24 cellular contexts compared by ENCODE assay signal in genomic region chr1:207463571-207463970, GRCh38. TPM values are rescaled to one million over a fixed set of nuclear protein-coding genes. Genes with fewer than 3 reads are reported as not detected.
DNase-seq lines count a peak whose midpoint lies in the region; ATAC-seq and TF ChIP-seq lines count a peak whose summit lies in the region.
"Had no signal": no experiment of that assay in that cellular context is flagged by ENCODE, and none has a peak within 500 bp of the region (broad histone marks: within the 10 kb centered on the region; RNA-seq: fewer than 3 reads in every experiment).

No MANE protein-coding gene starts in this region.

- no peaks in the 10 kb centered on the region for H3K9me3 ChIP-seq in CD4-positive, alpha-beta T cell (ENCODE audit: control insufficient read depth, low read length)
- H3K9me3 ChIP-seq: SJSA1 had no signal

- intact Hi-C loops in CD4-positive, alpha-beta T cell (cut with DNase I, micrococcal nuclease), result no loop called here

- no peaks in the 10 kb centered on the region for H3K36me3 Mint-ChIP-seq in CD4-positive, alpha-beta T cell (ENCODE audit: low read depth)
- H3K36me3 Mint-ChIP-seq in memory B cell, result peaks cover 24% of the 10 kb centered on the region

- no peak for TF ChIP-seq CTCF in CD4-positive, alpha-beta T cell (IDR thresholded peaks at IDR 0.05)

- H3K27ac ChIP-seq in CD4-positive, alpha-beta T cell (ENCODE audit: low read depth, low read length), result no peak overlapping the region
- H3K27ac ChIP-seq: C4-2B, GM23248, KMS-11, SJSA1 had no signal

- CTCF ChIA-PET in CD4-positive, alpha-beta T cell (lab: Charles Lee), result interaction anchor here (0.7 kb wide), 1 partner anchor 8 kb away, joined by 3 read pairs; no protein-coding TSS in a partner anchor

- peak overlapping the region; percentile 4 for H3K27ac Mint-ChIP-seq in CD4-positive, alpha-beta T cell
- peak overlapping the region; percentile 53 for H3K27ac Mint-ChIP-seq in memory B cell

- DNase-seq in A172 (ENCODE audit: low spot score) (peak; percentile 24), OCI-M1 (lab: John Stamatoyannopoulos, UW) (peak; percentile 56), memory B cell (ENCODE audit: low spot score in 2 of 2) (no peak), GM03348 (ENCODE audit: low spot score) (no peak)
- DNase-seq in CD4-positive, alpha-beta T cell, result no peak
- DNase-seq: Calu3, H7, IMR-90, NCI-H1092, NCI-H1417 treated with DMSO at 0.1 percent for 48 hours, NCI-H1694 treated with DMSO at 0.1 percent for 48 hours, NCI-H2081, NCI-H2227 treated with DMSO at 0.1 percent for 48 hours, NCI-H526 treated with DMSO at 0.1 percent for 48 hours, Right ventricle myocardium superior, RPMI8226 had no signal

- H3K9me3 Mint-ChIP-seq in CD4-positive, alpha-beta T cell, result no peaks in the 10 kb centered on the region
- H3K9me3 Mint-ChIP-seq in memory B cell, result no peaks in the 10 kb centered on the region

- no peak overlapping the region for H3K4me3 Mint-ChIP-seq in CD4-positive, alpha-beta T cell
- H3K4me3 Mint-ChIP-seq in memory B cell, result no peak overlapping the region
- H3K4me3 Mint-ChIP-seq: B cell had no signal

- POLR2A ChIA-PET in CD4-positive, alpha-beta T cell (lab: Charles Lee), result interaction anchor here (1.1 to 1.5 kb wide), 2 partner anchors 32 to 181 kb away, joined by 3 to 4 read pairs; partner anchors contain the start of gene CR1

- peaks cover 9% of the 10 kb centered on the region for H3K4me1 Mint-ChIP-seq in CD4-positive, alpha-beta T cell (ENCODE audit: low read depth)
- peaks cover 23% of the 10 kb centered on the region for H3K4me1 Mint-ChIP-seq in memory B cell

- peak; percentile 41 for ATAC-seq in CD4-positive, alpha-beta T cell (ENCODE audit: poor library complexity)
- ATAC-seq in memory B cell (ENCODE audit: low read depth) (no peak), HG03196 (IDR thresholded peaks at IDR 0.05; ENCODE audit: unreplicated experiment) (no peak), HG03159 (IDR thresholded peaks at IDR 0.05; ENCODE audit: unreplicated experiment) (no peak)

- no peaks in the 10 kb centered on the region for H3K27me3 ChIP-seq in CD4-positive, alpha-beta T cell (ENCODE audit: control insufficient read depth, insufficient read depth, low read length)

- peaks cover 13% of the 10 kb centered on the region for H3K27me3 Mint-ChIP-seq in CD4-positive, alpha-beta T cell
- H3K27me3 Mint-ChIP-seq in memory B cell, result no peaks in the 10 kb centered on the region
- H3K27me3 Mint-ChIP-seq: B cell had no signal

RNA-seq across cellular contexts. Expression of gene CR2, which starts 9.4 kb away (rescaled TPM):
- total RNA-seq in A172 (2014; rRNA removed; shearing (Covaris generic)), result 0.02 TPM in 1 of 2 replicates, not detected in the other
- 1 to 10 TPM; 1.2 TPM for total RNA-seq in CD4-positive, alpha-beta T cell
- total RNA-seq: GM23248, IMR-90, Right ventricle myocardium superior, SJSA1 had no signal

RNA-seq across cellular contexts. Expression of gene CR1, which starts 32.4 kb away (rescaled TPM):
- total RNA-seq in A172 (2014; rRNA removed; shearing (Covaris generic)), result not detected in 2 replicates
- total RNA-seq in CD4-positive, alpha-beta T cell, result 1 to 10 TPM; 2.8 to 3.1 TPM
- total RNA-seq: Calu3, GM23248, IMR-90, NCI-H460, SJSA1 had no signal

Comparison
In these comparisons a context has a peak if more than half of its experiments do, and no peak if none do; other contexts are left out.
1. DNase-seq: peak in A172 (single experiment) and OCI-M1 (single experiment); none in CD4-positive, alpha-beta T cell (0 of 10), memory B cell (0 of 2) and GM03348 (single experiment).